Comparison of ENCODE assay signal across 27 cellular contexts in the genomic region with DNA sequence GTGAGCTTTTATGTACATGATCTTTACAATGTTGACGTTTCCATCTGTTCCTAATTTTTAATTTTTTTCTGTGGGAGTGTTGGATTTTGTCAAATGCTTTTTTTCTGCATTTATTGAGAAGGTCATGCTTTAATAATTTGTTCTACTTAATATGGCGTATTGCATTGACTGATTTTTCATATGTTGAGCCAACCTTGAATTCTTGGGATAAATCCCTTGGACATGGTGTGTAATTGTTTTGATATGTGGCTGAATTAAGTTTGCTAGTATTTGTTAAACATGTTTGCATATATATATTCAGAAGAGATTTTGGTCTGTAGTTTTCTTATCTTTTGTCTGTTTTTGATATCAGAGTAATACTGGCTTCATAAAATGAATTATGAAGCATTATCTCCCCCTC.
"Had no signal": no experiment of that assay in that cellular context is flagged by ENCODE, and none has a peak within 500 bp of the region (broad histone marks: within the 10 kb centered on the region; RNA-seq: fewer than 3 reads in every experiment).

No MANE protein-coding gene starts in this region.

- H3K27me3 ChIP-seq: stomach, suprapubic skin, testis, thyroid gland, tibial artery, tibial nerve, transverse colon, upper lobe of left lung, upper lobe of right lung, uterus, vagina had no signal

- FAIRE-seq: urothelium cell line had no signal

- H3K36me3 ChIP-seq: stomach, suprapubic skin, thoracic aorta, thyroid gland, tibial artery, tibial nerve, transverse colon, upper lobe of left lung, upper lobe of right lung, uterus, vagina had no signal

- H3K27ac ChIP-seq: stomach, suprapubic skin, testis, thoracic aorta, thyroid gland, tibial artery, tibial nerve, transverse colon, upper lobe of left lung, upper lobe of right lung, uterus, vagina had no signal

- ATAC-seq: stimulated activated effector memory CD8-positive, alpha-beta T cell treated with anti-CD3 and anti-CD28 coated beads, Interleukin-12 subunit alpha, Interleukin-12 subunit beta, amount 100 ng/mL, for 72 hours; stimulated activated memory B cell treated with anti-CD40 and anti-IgM and Interleukin-4, amounts not matched to agents 10 μg/mL and 1 μg/mL and 100 μg/mL, for 72 hours; stimulated activated naive B cell treated with anti-CD40 and anti-IgM and Interleukin-4, amounts not matched to agents 10 μg/mL and 1 μg/mL and 100 μg/mL, for 72 hours; stimulated activated naive CD8-positive, alpha-beta T cell treated with anti-CD3 and anti-CD28 coated beads, Interleukin-15, amount 100 ng/mL, for 72 hours; stimulated activated naive CD8-positive, alpha-beta T cell treated with anti-CD3 and anti-CD28 coated beads, Interleukin-15, Interleukin-2, amounts not matched to agents 100 U/mL and 50 U/mL, for 24 hours; upper lobe of right lung had no signal

- H3K4me1 ChIP-seq: stomach, suprapubic skin, testis, thyroid gland, tibial artery, tibial nerve, transverse colon, upper lobe of left lung, upper lobe of right lung, uterus, vagina had no signal

- H3K9me3 ChIP-seq: suprapubic skin, testis, thoracic aorta, thyroid gland, transverse colon, upper lobe of right lung, uterus, vagina had no signal

- H3K4me3 ChIP-seq: stomach, suprapubic skin, testis, thoracic aorta, thyroid gland, tibial artery, tibial nerve, transverse colon, upper lobe of left lung, upper lobe of right lung, uterus, vagina had no signal

- DNase-seq: stimulated activated CD4-positive, alpha-beta T cell treated with anti-CD3 and anti-CD28 coated beads, Interleukin-2, amount 100 ng/mL, for 48 hours; stimulated activated CD4-positive, alpha-beta T cell treated with anti-CD3 and anti-CD28 coated beads, Interleukin-4, amount 100 ng/mL, for 1 hour; stimulated activated CD4-positive, alpha-beta T cell treated with anti-CD3 and anti-CD28 coated beads, Interleukin-4, amount 100 ng/mL, for 24 hours; stimulated activated CD4-positive, alpha-beta T cell treated with anti-CD3 and anti-CD28 coated beads, Interleukin-4, amount 100 ng/mL, for 4 hours; stimulated activated CD8-positive, alpha-beta memory T cell treated with anti-CD3 and anti-CD28 coated beads, Interleukin-4, amount 100 ng/mL, for 48 hours; stimulated activated naive B cell treated with anti-CD40 and anti-IgM and Interleukin-4, amounts not matched to agents 10 μg/mL and 1 μg/mL and 100 μg/mL, for 72 hours; stimulated activated naive CD4-positive, alpha-beta T cell; stimulated activated naive CD4-positive, alpha-beta T cell treated with Interleukin-2 at 50 U/mL for 16 hours; stimulated activated naive CD8-positive, alpha-beta T cell treated with anti-CD3 and anti-CD28 coated beads, Interleukin-15, amount 100 ng/mL, for 72 hours; stimulated activated naive CD8-positive, alpha-beta T cell treated with anti-CD3 and anti-CD28 coated beads, Interleukin-15, Interleukin-2, amounts not matched to agents 100 U/mL and 50 U/mL, for 24 hours; stomach; substantia nigra; testis; thyroid gland; tibial artery; transverse colon; trophoblast cell; upper lobe of left lung; upper lobe of right lung; uterus had no signal
